ENCODE assay signal across 27 cellular contexts in genomic region chr6:149182262-149182661, GRCh38.
A peak's percentile ranks its signal among the peaks of the same experiment; 100 is the strongest.
DNase-seq lines count a peak whose midpoint lies in the region; ATAC-seq, FAIRE-seq and TF ChIP-seq lines count a peak whose summit lies in the region.
"Had no signal": no experiment of that assay in that cellular context is flagged by ENCODE, and none has a peak within 500 bp of the region (broad histone marks: within the 10 kb centered on the region; RNA-seq: fewer than 3 reads in every experiment).

No MANE protein-coding gene starts in this region.

- peaks cover 3% of the 10 kb centered on the region; the same call in 1 of the 3 replicates for H3K36me3 Mint-ChIP-seq in GM23338 (ENCODE audit: low read depth)

- ATAC-seq in GM23338 (no peak), GM18861 (IDR thresholded peaks at IDR 0.05; ENCODE audit: unreplicated experiment) (no peak), GM18517 (IDR thresholded peaks at IDR 0.05; ENCODE audit: unreplicated experiment) (no peak)
- ATAC-seq: activated CD4-positive, alpha-beta T cell treated with anti-CD3 and anti-CD28 coated beads for 36 hours; activated CD8-positive, alpha-beta T cell treated with anti-CD3 and anti-CD28 coated beads, Interleukin-2, amount 10 ng/mL, durations not matched to agents 7 days and 5 days; GM12878; natural killer cell treated with Interleukin-12 subunit alpha and Interleukin-12 subunit beta and Interleukin-15 and Interleukin-18, amount 100 ng/mL, for 72 hours; SK-N-SH treated with all-trans-retinoic acid at 6 μM for 48 hours; T-helper 17 cell had no signal

- TF ChIP-seq CTCF in GM23338 (conservative IDR thresholded peaks at IDR 0.05; ENCODE audit: low read depth in 2 of 2) (no peak), sigmoid colon (IDR thresholded peaks at IDR 0.05) (no peak), D721Med (IDR thresholded peaks at IDR 0.05; ENCODE audit: insufficient read depth, missing control alignments) (no peak)

- TF ChIP-seq EP300 in sigmoid colon (IDR thresholded peaks at IDR 0.05): no peak

- H3K4me3 Mint-ChIP-seq in GM23338: no peak overlapping the region
- H3K4me3 Mint-ChIP-seq: activated CD4-positive, alpha-beta T cell treated with anti-CD3 and anti-CD28 coated beads for 36 hours; activated CD8-positive, alpha-beta T cell treated with anti-CD3 and anti-CD28 coated beads, Interleukin-2, amount 10 ng/mL, durations not matched to agents 7 days and 5 days; activated naive CD4-positive, alpha-beta T cell treated with anti-CD3 and anti-CD28 coated beads, Interleukin-2, amount 50 U/mL, for 24 hours; CD4-positive, CD25-positive, alpha-beta regulatory T cell; central memory CD8-positive, alpha-beta T cell; natural killer cell treated with Interleukin-12 subunit alpha and Interleukin-12 subunit beta and Interleukin-15 and Interleukin-18, amount 100 ng/mL, for 72 hours; T-helper 17 cell had no signal

- no peaks in the 10 kb centered on the region for H3K4me1 Mint-ChIP-seq in GM23338
- H3K4me1 Mint-ChIP-seq: activated CD4-positive, alpha-beta T cell treated with anti-CD3 and anti-CD28 coated beads for 36 hours had no signal

- H3K4me1 ChIP-seq in GM23338 (ENCODE audit: insufficient read depth) (no peaks in the 10 kb centered on the region), SJCRH30 (peaks cover 21% of the 10 kb centered on the region), sigmoid colon (peaks cover 0 to 22% (median 13%) of the 10 kb centered on the region in 4 donors)
- H3K4me1 ChIP-seq: ascending aorta, spleen had no signal

- H3K36me3 ChIP-seq in GM23338 (ENCODE audit: insufficient read depth): no peaks in the 10 kb centered on the region
- no peaks in the 10 kb centered on the region for H3K36me3 ChIP-seq in SJCRH30
- no peaks in the 10 kb centered on the region for H3K36me3 ChIP-seq in sigmoid colon
- H3K36me3 ChIP-seq: ascending aorta, spleen had no signal

- intact Hi-C loops in sigmoid colon (cut with DNase I): no loop called here

- H4K20me1 ChIP-seq in GM23338 (replicated peaks; ENCODE audit: insufficient read depth): no peaks in the 10 kb centered on the region

- H3K9me3 ChIP-seq in SJCRH30 (replicated peaks) (no peaks in the 10 kb centered on the region; the same call in 1 of the 2 replicates), sigmoid colon (peaks cover 0 to 3% (median 0%) of the 10 kb centered on the region in 4 donors)
- H3K9me3 ChIP-seq: ascending aorta had no signal

- no peak overlapping the region for H3K4me2 ChIP-seq in GM23338

- H3K9me2 ChIP-seq in GM23338 (ENCODE audit: insufficient read depth): 0 out of 2 replicates have a peak, but pooled peaks cover 8% of the 10 kb centered on the region

- no peak overlapping the region for H3K27ac Mint-ChIP-seq in GM23338
- H3K27ac Mint-ChIP-seq: activated CD4-positive, alpha-beta T cell treated with anti-CD3 and anti-CD28 coated beads for 36 hours; activated CD8-positive, alpha-beta T cell treated with anti-CD3 and anti-CD28 coated beads, Interleukin-2, amount 10 ng/mL, durations not matched to agents 7 days and 5 days; activated naive CD4-positive, alpha-beta T cell treated with anti-CD3 and anti-CD28 coated beads, Interleukin-2, amount 50 U/mL, for 24 hours; activated T-helper 2 cell treated with anti-CD3 and anti-CD28 coated beads, Interferon-gamma antibody, Interleukin-2, Interleukin-4, amounts not matched to agents 10 μg/mL and 5 μg/mL and 100 μg/mL, durations not matched to agents 14 hours and 24 hours and 36 hours; T-helper 17 cell had no signal

- peaks cover 3% of the 10 kb centered on the region; the same call in 2 of the 3 replicates for H3K9me3 Mint-ChIP-seq in GM23338
- H3K9me3 Mint-ChIP-seq: central memory CD8-positive, alpha-beta T cell; natural killer cell treated with Interleukin-12 subunit alpha and Interleukin-12 subunit beta and Interleukin-15 and Interleukin-18, amount 100 ng/mL, for 72 hours had no signal

- TF ChIP-seq POLR2A in sigmoid colon (IDR thresholded peaks at IDR 0.05): no peak

- H2AFZ ChIP-seq in GM23338: 0 out of 2 replicates have a peak overlapping the region, but pooled peaks have one; percentile 32

- DNase-seq in GM23338 (ENCODE audit: low spot score) (no peak), SJCRH30 (no peak), globus pallidus (ENCODE audit: low spot score) (peak; percentile 17), sigmoid colon (peak; percentile 84), D721Med (ENCODE audit: insufficient read length, low spot score) (no peak)
- DNase-seq: activated CD4-positive, alpha-beta T cell treated with anti-CD3 and anti-CD28 coated beads for 36 hours; activated CD8-positive, alpha-beta T cell treated with anti-CD3 and anti-CD28 coated beads, Interleukin-2, amount 10 ng/mL, durations not matched to agents 7 days and 5 days; CD4-positive, CD25-positive, alpha-beta regulatory T cell; IMR-90; islet precursor cell; NCI-H1105 treated with DMSO at 0.1 percent for 48 hours; NCI-H2029; NCI-H526; RPMI8226; spleen; T-helper 17 cell had no signal

- H3K27me3 Mint-ChIP-seq in GM23338 (ENCODE audit: insufficient read depth, low read depth, poor library complexity): peaks cover 3% of the 10 kb centered on the region
- H3K27me3 Mint-ChIP-seq: activated CD4-positive, alpha-beta T cell treated with anti-CD3 and anti-CD28 coated beads for 36 hours; activated naive CD4-positive, alpha-beta T cell treated with anti-CD3 and anti-CD28 coated beads, Interleukin-2, amount 50 U/mL, for 24 hours; CD4-positive, CD25-positive, alpha-beta regulatory T cell; central memory CD8-positive, alpha-beta T cell; natural killer cell treated with Interleukin-12 subunit alpha and Interleukin-12 subunit beta and Interleukin-15 and Interleukin-18, amount 100 ng/mL, for 72 hours; T-helper 17 cell had no signal

- H3K4me3 ChIP-seq in GM23338 (no peak overlapping the region), SJCRH30 (no peak overlapping the region), sigmoid colon (no peak overlapping the region)
- H3K4me3 ChIP-seq: ascending aorta, GM12878, spleen had no signal

- H3F3A ChIP-seq in GM23338 (replicated peaks; ENCODE audit: low read depth): no peaks in the 10 kb centered on the region

- no peak overlapping the region for H3K27ac ChIP-seq in GM23338 (ENCODE audit: low read depth)
- H3K27ac ChIP-seq in SJCRH30: peak overlapping the region; percentile 95
- peak overlapping the region in 3 of 4 donors; percentile 54 to 77 (median 74) for H3K27ac ChIP-seq in sigmoid colon
- H3K27ac ChIP-seq: ascending aorta, spleen had no signal

- FAIRE-seq in D721Med (lab: Jason Lieb, UNC): no peak
- FAIRE-seq: endometrium, GM12878, H54 had no signal

- 81 to 86% methylated on average over 6 of the region's 6 CpGs for WGBS in sigmoid colon, 2 donors

- H3K27me3 ChIP-seq in GM23338 (ENCODE audit: insufficient read depth) (no peaks in the 10 kb centered on the region), SJCRH30 (no peaks in the 10 kb centered on the region), sigmoid colon (no peaks in the 10 kb centered on the region)
- H3K27me3 ChIP-seq: ascending aorta, spleen had no signal

- H3K79me2 ChIP-seq in GM23338 (replicated peaks; ENCODE audit: insufficient read depth): no peaks in the 10 kb centered on the region

Comparison
In these comparisons a context has a peak if more than half of its experiments do, and no peak if none do; other contexts are left out.
1. DNase-seq: peak in globus pallidus (single experiment) and sigmoid colon (single experiment); none in GM23338 (single experiment), SJCRH30 (0 of 2) and D721Med (single experiment).